In the genomic region with DNA sequence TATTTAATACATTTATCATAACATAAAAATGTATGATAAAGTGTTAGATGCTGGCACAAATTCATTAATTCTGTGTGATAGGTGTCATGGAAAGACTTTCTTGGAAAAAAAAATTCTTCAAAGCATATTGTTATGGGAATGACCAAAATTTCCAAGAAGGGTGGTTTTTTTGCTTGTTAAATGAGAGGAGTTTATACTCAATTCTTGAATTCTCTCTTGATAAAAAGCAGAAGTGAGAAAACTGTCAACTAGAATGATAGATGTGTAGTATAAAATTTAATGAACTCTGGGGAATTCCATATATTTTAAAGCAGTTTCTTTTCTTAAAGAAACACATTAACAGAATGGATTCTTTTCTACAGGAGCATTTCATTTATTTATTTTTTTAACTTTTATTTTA, we compare ENCODE assay signal across 17 cellular contexts.
DNase-seq lines count a peak whose midpoint lies in the region; ATAC-seq and TF ChIP-seq lines count a peak whose summit lies in the region.
"Had no signal": no experiment of that assay in that cellular context is flagged by ENCODE, and none has a peak within 500 bp of the region (broad histone marks: within the 10 kb centered on the region; RNA-seq: fewer than 3 reads in every experiment).

No MANE protein-coding gene starts in this region.

- peak; percentile 13 for DNase-seq in GM10248 (ENCODE audit: extremely low spot score)
- no peak for DNase-seq in activated naive CD8-positive, alpha-beta T cell treated with anti-CD3 and anti-CD28 coated beads for 36 hours
- DNase-seq in UCSD-AML1 (lab: John Stamatoyannopoulos, UW; ENCODE audit: unreplicated experiment), result no peak
- no peak for DNase-seq in DMS 273 treated with DMSO at 0.1 percent for 48 hours (lab: John Stamatoyannopoulos, UW)
- no peak for DNase-seq in H9
- DNase-seq: activated naive CD4-positive, alpha-beta T cell; CD4-positive, alpha-beta T cell; erythroblast; immature natural killer cell; mammary epithelial cell; NCI-H748 treated with DMSO at 0.1 percent for 48 hours; nephron progenitor cell; retina had no signal

- H3K4me2 ChIP-seq in H9 (ENCODE audit: insufficient read depth, insufficient read length, low read length), result no peak overlapping the region

- H3K27me3 Mint-ChIP-seq in activated naive CD8-positive, alpha-beta T cell treated with anti-CD3 and anti-CD28 coated beads for 36 hours, result peaks cover 3% of the 10 kb centered on the region
- H3K27me3 Mint-ChIP-seq in H9 (ENCODE audit: low read depth), result no peaks in the 10 kb centered on the region; the same call in 1 of the 2 replicates
- H3K27me3 Mint-ChIP-seq: CD4-positive, alpha-beta T cell had no signal

- no peak overlapping the region for H3K23ac ChIP-seq in H9 (ENCODE audit: insufficient read length, low read depth, low read length)

- H3K27ac ChIP-seq in H9 (ENCODE audit: insufficient read length, low read depth, low read length), result no peak overlapping the region
- H3K27ac ChIP-seq: RWPE1 had no signal

- H3K36me3 Mint-ChIP-seq in activated naive CD8-positive, alpha-beta T cell treated with anti-CD3 and anti-CD28 coated beads for 36 hours, result no peaks in the 10 kb centered on the region
- H3K36me3 Mint-ChIP-seq in H9 (ENCODE audit: insufficient read depth in 1 of 3, low read depth in 3 of 3), result no peaks in the 10 kb centered on the region; a peak in 2 of 7 replicates

- no peaks in the 10 kb centered on the region for H4K20me1 ChIP-seq in H9 (ENCODE audit: control insufficient read depth, insufficient read depth, insufficient read length)

- no peak overlapping the region for H2AK5ac ChIP-seq in H9 (ENCODE audit: insufficient read length, low read length)

- no peak overlapping the region for H2BK15ac ChIP-seq in H9 (ENCODE audit: low read depth, low read length)

- no peak overlapping the region for H3K27ac Mint-ChIP-seq in activated naive CD8-positive, alpha-beta T cell treated with anti-CD3 and anti-CD28 coated beads for 36 hours
- no peak overlapping the region for H3K27ac Mint-ChIP-seq in H9
- H3K27ac Mint-ChIP-seq: CD4-positive, alpha-beta T cell; immature natural killer cell had no signal

- H4K5ac ChIP-seq in H9 (ENCODE audit: insufficient read length, low read depth, low read length), result no peak overlapping the region

- H3K4me3 Mint-ChIP-seq in activated naive CD8-positive, alpha-beta T cell treated with anti-CD3 and anti-CD28 coated beads for 36 hours, result no peak overlapping the region
- no peak overlapping the region for H3K4me3 Mint-ChIP-seq in H9
- H3K4me3 Mint-ChIP-seq: CD4-positive, alpha-beta T cell; immature natural killer cell; nephron progenitor cell had no signal

- no peak overlapping the region for H2BK120ac ChIP-seq in H9 (ENCODE audit: low read depth, low read length, poor library complexity, severe bottlenecking)

- no peak overlapping the region for H4K91ac ChIP-seq in H9 (ENCODE audit: insufficient read length, low read depth, low read length)

- no peak overlapping the region for H3T11ph ChIP-seq in H9 (ENCODE audit: low read length)

- TF ChIP-seq CTCF in GM10248 (IDR thresholded peaks at IDR 0.05; ENCODE audit: control extremely low read depth, extremely low read depth, low read depth, missing control alignments) (no peak), H9 (conservative IDR thresholded peaks at IDR 0.05) (no peak)

- no peak overlapping the region for H2BK20ac ChIP-seq in H9 (ENCODE audit: low read depth, low read length, poor library complexity, severe bottlenecking)

- H3K79me2 ChIP-seq in H9 (ENCODE audit: insufficient read depth, low read length), result no peaks in the 10 kb centered on the region

- no peak overlapping the region for H3K18ac ChIP-seq in H9 (ENCODE audit: insufficient read length, low read depth, low read length)

- H3K14ac ChIP-seq in H9 (ENCODE audit: insufficient read depth, low read length), result no peak overlapping the region

- H2BK12ac ChIP-seq in H9 (ENCODE audit: insufficient read length, low read depth, low read length), result no peak overlapping the region

- H3K27me3 ChIP-seq in H9 (ENCODE audit: insufficient read depth, low read length), result no peaks in the 10 kb centered on the region

- no peak overlapping the region for H3K56ac ChIP-seq in H9 (ENCODE audit: insufficient read length, low read depth, low read length)

- no peaks in the 10 kb centered on the region for H3K9me3 ChIP-seq in H9 (ENCODE audit: control insufficient read depth, low read depth, low read length)

- H2AFZ ChIP-seq in H9 (ENCODE audit: low read length), result no peak overlapping the region

- H3K79me1 ChIP-seq in H9 (ENCODE audit: insufficient read depth, low read depth, low read length, poor library complexity, severe bottlenecking), result no peaks in the 10 kb centered on the region

- no peak overlapping the region for H3K4ac ChIP-seq in H9 (ENCODE audit: low read depth, low read length)

- no peaks in the 10 kb centered on the region for H3K9me3 Mint-ChIP-seq in activated naive CD8-positive, alpha-beta T cell treated with anti-CD3 and anti-CD28 coated beads for 36 hours
- H3K9me3 Mint-ChIP-seq in H9, result peaks cover 8 to 12% of the 10 kb centered on the region in 2 experiments; a peak in 4 of 5 replicates

- no peak overlapping the region for H3K9ac ChIP-seq in H9 (ENCODE audit: extremely low read depth, insufficient read length, low read length)

- ATAC-seq in GM19372 (IDR thresholded peaks at IDR 0.05; ENCODE audit: low read depth, unreplicated experiment), result peak; percentile 64
- peak; percentile 55 for ATAC-seq in HG02798 (IDR thresholded peaks at IDR 0.05; ENCODE audit: poor library complexity, unreplicated experiment)
- ATAC-seq in HG03457 (IDR thresholded peaks at IDR 0.05; ENCODE audit: unreplicated experiment), result peak; percentile 82

- no peak overlapping the region for H2BK5ac ChIP-seq in H9 (ENCODE audit: insufficient read length, low read length)

- no peaks in the 10 kb centered on the region for H3K23me2 ChIP-seq in H9 (ENCODE audit: insufficient read length, low read depth, low read length, poor library complexity, severe bottlenecking)

- POLR2A ChIA-PET in GM10248 (lab: Yijun Ruan, JAX), result no interaction called here

- no peaks in the 10 kb centered on the region for H3K4me1 Mint-ChIP-seq in activated naive CD8-positive, alpha-beta T cell treated with anti-CD3 and anti-CD28 coated beads for 36 hours
- H3K4me1 Mint-ChIP-seq in H9, result no peaks in the 10 kb centered on the region
- H3K4me1 Mint-ChIP-seq: immature natural killer cell had no signal

- CTCF ChIA-PET in GM10248 (lab: Yijun Ruan, JAX), result interaction anchor here (0.8 to 1.3 kb wide), 2 partner anchors 12 to 30 kb away, joined by 3 read pairs; no protein-coding TSS in a partner anchor

- H3K4me1 ChIP-seq in H9 (ENCODE audit: insufficient read depth, low read length), result no peaks in the 10 kb centered on the region

- H4K8ac ChIP-seq in H9 (replicated peaks; ENCODE audit: insufficient read length, low read depth, low read length), result no peak overlapping the region
